ENCODE assay signal across 4 cellular contexts in the genomic region with DNA sequence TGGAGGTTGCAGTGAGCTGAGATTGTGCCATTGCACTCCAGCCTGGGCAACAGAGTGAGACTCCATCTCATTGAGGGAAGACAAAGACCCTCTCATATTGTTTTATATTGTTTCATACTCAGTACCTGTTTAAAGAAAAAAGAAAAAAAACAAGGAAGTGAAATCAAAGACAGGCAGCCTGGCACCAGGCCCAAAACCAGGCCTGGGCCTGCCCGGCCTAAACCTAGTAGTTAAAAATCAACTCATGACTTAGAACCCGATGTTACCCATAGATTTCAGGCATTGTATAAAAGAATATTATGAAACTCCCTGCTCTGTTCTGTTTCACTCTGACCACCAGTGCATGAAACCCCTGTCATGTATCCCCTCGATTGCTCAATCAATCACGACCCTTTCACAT. TPM values are rescaled to one million over a fixed set of nuclear protein-coding genes. Genes with fewer than 3 reads are reported as not detected.
"Had no signal": no experiment of that assay in that cellular context is flagged by ENCODE, and none has a peak within 500 bp of the region (broad histone marks: within the 10 kb centered on the region; RNA-seq: fewer than 3 reads in every experiment).

No MANE protein-coding gene starts in this region.

RNA-seq across cellular contexts. Expression of gene GOLGA8O, which starts 50.2 kb away (rescaled TPM):
- total RNA-seq: NCI-H460, RPMI7951, SJCRH30, SK-MEL-5 had no signal
